Comparison of ENCODE assay signal across 8 cellular contexts in the genomic region with DNA sequence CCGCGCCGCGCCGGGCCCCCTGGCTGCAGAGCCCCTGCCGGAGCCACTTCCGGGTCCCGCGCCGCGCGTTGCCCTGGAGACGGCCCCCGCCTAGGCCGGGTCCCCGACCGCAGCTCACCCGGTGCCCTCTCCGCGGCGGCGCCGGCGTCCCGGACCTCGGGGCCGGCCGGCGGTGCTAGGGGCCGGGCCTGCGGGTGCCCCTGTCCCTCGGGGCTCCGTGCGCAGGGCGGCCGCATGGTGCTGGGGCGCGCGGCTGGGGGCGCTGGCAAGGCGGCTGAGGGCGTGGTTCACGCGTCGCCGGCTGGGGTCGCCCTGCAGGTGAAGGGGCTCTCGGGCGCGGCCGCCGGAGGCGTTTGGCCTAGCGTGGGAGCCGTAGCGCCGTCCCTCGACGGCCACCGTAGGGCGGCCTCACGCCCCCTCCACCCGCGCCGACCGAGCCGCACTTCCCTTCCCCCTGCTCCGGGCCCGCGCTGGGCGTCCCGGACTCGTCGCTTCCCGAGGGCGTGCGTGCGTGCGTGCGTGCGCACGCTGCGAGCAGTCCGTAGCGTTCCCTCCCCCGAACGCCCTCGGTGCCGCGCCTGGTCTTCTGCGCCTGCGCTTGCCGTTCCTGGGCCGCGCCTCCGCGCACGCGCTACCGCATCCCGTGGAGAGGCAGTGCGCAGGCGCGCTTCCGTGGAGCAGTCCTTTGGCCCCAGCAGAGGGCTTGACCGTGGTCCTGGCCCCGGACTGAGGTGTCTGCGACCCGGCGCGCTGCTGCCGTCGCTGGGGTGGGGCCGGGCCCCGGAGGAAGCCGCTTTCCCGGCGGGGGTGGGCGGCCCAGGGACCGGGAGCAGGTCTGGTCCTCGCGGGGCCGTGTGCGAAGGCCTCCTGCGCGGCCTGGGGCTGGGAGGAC. TPM values are rescaled to one million over a fixed set of nuclear protein-coding genes. Genes with fewer than 3 reads are reported as not detected.
DNase-seq lines count a peak whose midpoint lies in the region; ATAC-seq and TF ChIP-seq lines count a peak whose summit lies in the region.

A gene with protein sequence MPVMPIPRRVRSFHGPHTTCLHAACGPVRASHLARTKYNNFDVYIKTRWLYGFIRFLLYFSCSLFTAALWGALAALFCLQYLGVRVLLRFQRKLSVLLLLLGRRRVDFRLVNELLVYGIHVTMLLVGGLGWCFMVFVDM (minus strand): TSS at position 509 of the 892 bp plus-strand sequence. CDS start 1,975 bp downstream, outside the sequence.

- intact Hi-C loops in activated T-helper 1 cell treated with anti-CD3 and anti-CD28 coated beads, Interleukin-12 subunit alpha, Interleukin-12 subunit beta, Interleukin-2, Interleukin-4 antibody, amounts not matched to agents 30 ng/mL and 10 ng/mL and 1 ng/mL, durations not matched to agents 14 hours and 24 hours and 36 hours (cut with micrococcal nuclease), result loop anchor here (1.0 to 10.0 kb wide), 8 partner anchors 9 to 614 kb away; a partner anchor contains a TSS

- no peaks in the 10 kb centered on the region; the same call in 1 of the 2 replicates for H3K79me2 ChIP-seq in GM23338 (replicated peaks; ENCODE audit: insufficient read depth)

- peak within 1 kb of the TSS; percentile 90 for H3K4me2 ChIP-seq in GM23338

- peak; percentile 96 for DNase-seq in EH (ENCODE audit: low read depth)
- DNase-seq in GM23338 (ENCODE audit: low spot score), result peak; percentile 94
- DNase-seq in LHCN-M2 (ENCODE audit: low read depth), result peak; percentile 96
- peak; percentile 91 for DNase-seq in RPMI7951 (ENCODE audit: low read depth)
- peak; percentile 96 for DNase-seq in activated T-helper 1 cell treated with anti-CD3 and anti-CD28 coated beads, Interleukin-12 subunit alpha, Interleukin-12 subunit beta, Interleukin-2, Interleukin-4 antibody, amounts not matched to agents 30 ng/mL and 10 ng/mL and 1 ng/mL, durations not matched to agents 14 hours and 24 hours and 36 hours (ENCODE audit: low spot score)
- DNase-seq in fibroblast of gingiva (ENCODE audit: low read depth), result peak; percentile 97
- DNase-seq in naive B cell, result peak; percentile 96
- peak; percentile 96 to 97 for DNase-seq in stimulated activated effector memory CD8-positive, alpha-beta T cell treated with anti-CD3 and anti-CD28 coated beads, Interleukin-12 subunit alpha, Interleukin-12 subunit beta, amount 100 ng/mL, for 72 hours (ENCODE audit: low spot score in 2 of 2)

- H3K36me3 ChIP-seq in GM23338 (ENCODE audit: insufficient read depth), result no peaks in the 10 kb centered on the region

- H3K4me1 Mint-ChIP-seq in GM23338, result no peaks in the 10 kb centered on the region
- H3K4me1 Mint-ChIP-seq in activated T-helper 1 cell treated with anti-CD3 and anti-CD28 coated beads, Interleukin-12 subunit alpha, Interleukin-12 subunit beta, Interleukin-2, Interleukin-4 antibody, amounts not matched to agents 30 ng/mL and 10 ng/mL and 1 ng/mL, durations not matched to agents 14 hours and 24 hours and 36 hours (ENCODE audit: low read depth), result peaks cover 10% of the 10 kb centered on the region
- peaks cover 8 to 13% (median 11%) of the 10 kb centered on the region in 3 donors for H3K4me1 Mint-ChIP-seq in naive B cell
- peaks cover 12% of the 10 kb centered on the region for H3K4me1 Mint-ChIP-seq in stimulated activated effector memory CD8-positive, alpha-beta T cell treated with anti-CD3 and anti-CD28 coated beads, Interleukin-12 subunit alpha, Interleukin-12 subunit beta, amount 100 ng/mL, for 72 hours

- TF ChIP-seq CTCF in GM23338 (conservative IDR thresholded peaks at IDR 0.05; ENCODE audit: low read depth in 2 of 2), result peak in 1 of 2 experiments; percentile 46; a peak in 2 of 4 replicates

- H3K4me3 Mint-ChIP-seq in GM23338 (peak within 1 kb of the TSS; percentile 79), naive B cell (peak within 1 kb of the TSS; percentile 75 to 92 (median 86))
- H3K4me3 Mint-ChIP-seq in activated T-helper 1 cell treated with anti-CD3 and anti-CD28 coated beads, Interleukin-12 subunit alpha, Interleukin-12 subunit beta, Interleukin-2, Interleukin-4 antibody, amounts not matched to agents 30 ng/mL and 10 ng/mL and 1 ng/mL, durations not matched to agents 14 hours and 24 hours and 36 hours, result peak within 1 kb of the TSS; percentile 82
- peak within 1 kb of the TSS; percentile 69 for H3K4me3 Mint-ChIP-seq in stimulated activated effector memory CD8-positive, alpha-beta T cell treated with anti-CD3 and anti-CD28 coated beads, Interleukin-12 subunit alpha, Interleukin-12 subunit beta, amount 100 ng/mL, for 72 hours

- H3K9me3 Mint-ChIP-seq in GM23338 (no peaks in the 10 kb centered on the region), naive B cell (no peaks in the 10 kb centered on the region)
- H3K9me3 Mint-ChIP-seq in activated T-helper 1 cell treated with anti-CD3 and anti-CD28 coated beads, Interleukin-12 subunit alpha, Interleukin-12 subunit beta, Interleukin-2, Interleukin-4 antibody, amounts not matched to agents 30 ng/mL and 10 ng/mL and 1 ng/mL, durations not matched to agents 14 hours and 24 hours and 36 hours, result no peaks in the 10 kb centered on the region
- H3K9me3 Mint-ChIP-seq in stimulated activated effector memory CD8-positive, alpha-beta T cell treated with anti-CD3 and anti-CD28 coated beads, Interleukin-12 subunit alpha, Interleukin-12 subunit beta, amount 100 ng/mL, for 72 hours, result no peaks in the 10 kb centered on the region

- H3K27me3 Mint-ChIP-seq in GM23338 (ENCODE audit: insufficient read depth, low read depth, poor library complexity) (peaks cover 13% of the 10 kb centered on the region), naive B cell (no peaks in the 10 kb centered on the region)
- H3K27me3 Mint-ChIP-seq in activated T-helper 1 cell treated with anti-CD3 and anti-CD28 coated beads, Interleukin-12 subunit alpha, Interleukin-12 subunit beta, Interleukin-2, Interleukin-4 antibody, amounts not matched to agents 30 ng/mL and 10 ng/mL and 1 ng/mL, durations not matched to agents 14 hours and 24 hours and 36 hours (ENCODE audit: insufficient read depth), result no peaks in the 10 kb centered on the region

- H3K27ac ChIP-seq in GM23338 (ENCODE audit: low read depth), result 0 out of 2 replicates have a peak within 1 kb of the TSS, but pooled peaks have one; percentile 19

- H2AFZ ChIP-seq in GM23338, result no peak within 1 kb of the TSS

- H3K27me3 ChIP-seq in GM23338 (ENCODE audit: insufficient read depth), result no peaks in the 10 kb centered on the region

- H3F3A ChIP-seq in GM23338 (replicated peaks; ENCODE audit: low read depth), result peaks cover 4% of the 10 kb centered on the region; the same call in 1 of the 2 replicates

- H3K4me3 ChIP-seq in GM23338, result peak within 1 kb of the TSS; percentile 73

- peaks cover 7% of the 10 kb centered on the region; the same call in 2 of the 3 replicates for H3K36me3 Mint-ChIP-seq in GM23338 (ENCODE audit: low read depth)
- peaks cover 3% of the 10 kb centered on the region for H3K36me3 Mint-ChIP-seq in activated T-helper 1 cell treated with anti-CD3 and anti-CD28 coated beads, Interleukin-12 subunit alpha, Interleukin-12 subunit beta, Interleukin-2, Interleukin-4 antibody, amounts not matched to agents 30 ng/mL and 10 ng/mL and 1 ng/mL, durations not matched to agents 14 hours and 24 hours and 36 hours (ENCODE audit: low read depth)
- no peaks in the 10 kb centered on the region for H3K36me3 Mint-ChIP-seq in naive B cell
- peaks cover 8% of the 10 kb centered on the region for H3K36me3 Mint-ChIP-seq in stimulated activated effector memory CD8-positive, alpha-beta T cell treated with anti-CD3 and anti-CD28 coated beads, Interleukin-12 subunit alpha, Interleukin-12 subunit beta, amount 100 ng/mL, for 72 hours

- H4K20me1 ChIP-seq in GM23338 (replicated peaks; ENCODE audit: insufficient read depth), result no peaks in the 10 kb centered on the region; the same call in 1 of the 2 replicates

- no peaks in the 10 kb centered on the region for H3K9me2 ChIP-seq in GM23338 (ENCODE audit: insufficient read depth)

- H3K27ac Mint-ChIP-seq in GM23338 (0 out of 2 replicates have a peak within 1 kb of the TSS, but pooled peaks have one; percentile 84), naive B cell (peak within 1 kb of the TSS; percentile 28 to 95 (median 83))
- H3K27ac Mint-ChIP-seq in activated T-helper 1 cell treated with anti-CD3 and anti-CD28 coated beads, Interleukin-12 subunit alpha, Interleukin-12 subunit beta, Interleukin-2, Interleukin-4 antibody, amounts not matched to agents 30 ng/mL and 10 ng/mL and 1 ng/mL, durations not matched to agents 14 hours and 24 hours and 36 hours, result peak within 1 kb of the TSS; percentile 76
- H3K27ac Mint-ChIP-seq in stimulated activated effector memory CD8-positive, alpha-beta T cell treated with anti-CD3 and anti-CD28 coated beads, Interleukin-12 subunit alpha, Interleukin-12 subunit beta, amount 100 ng/mL, for 72 hours, result peak within 1 kb of the TSS; percentile 81

- peaks cover 4% of the 10 kb centered on the region; the same call in 1 of the 2 replicates for H3K4me1 ChIP-seq in GM23338 (ENCODE audit: insufficient read depth)

- peak; percentile 67 for ATAC-seq in GM23338
- peak; percentile 85 to 87 for ATAC-seq in naive B cell (ENCODE audit: low read depth in 2 of 2)
- ATAC-seq in stimulated activated effector memory CD8-positive, alpha-beta T cell treated with anti-CD3 and anti-CD28 coated beads, Interleukin-12 subunit alpha, Interleukin-12 subunit beta, amount 100 ng/mL, for 72 hours, result peak; percentile 93

TF ChIP-seq in GM23338, 12 proteins besides CTCF, POLR2A, EP300 and RAD21 (continues in another document):
- TF ChIP-seq CREB1 (CRISPR knock-in tag; IDR thresholded peaks at IDR 0.05; ENCODE audit: low read depth) (peak; percentile 73), POLR2AphosphoS5 (IDR thresholded peaks at IDR 0.05; ENCODE audit: low read depth) (peak; percentile 79), STAT1 (IDR thresholded peaks at IDR 0.05; ENCODE audit: unreplicated experiment) (no peak)

RNA-seq across cellular contexts. Expression of the gene that starts here (rescaled TPM):
- 32.6 and 39.2 TPM in 2 replicates for total RNA-seq in GM23338 (2014; rRNA removed; shearing (Covaris generic))
- polyA plus RNA-seq in GM23338 (2016; fragmentation: Nextera tagmentation; extraction: Ambion mirVana) (11.8 and 12.2 TPM in 2 replicates), naive B cell (ENCODE audit: low read depth in 6 of 6) (10 to 100 TPM in 5 of 6 donors, 1 to 10 TPM in 1; 6.8 to 26.5 (median 18.0) TPM)
- total RNA-seq in LHCN-M2 (2014; rRNA removed), result 54.7 TPM in 2 replicates
- polyA plus RNA-seq in LHCN-M2 (2012), result 32.3 TPM
- total RNA-seq in RPMI7951 (2014; rRNA removed; shearing (Covaris generic)), result 12.1 and 15.0 TPM in 2 replicates
- total RNA-seq in activated T-helper 1 cell treated with anti-CD3 and anti-CD28 coated beads, Interleukin-12 subunit alpha, Interleukin-12 subunit beta, Interleukin-2, Interleukin-4 antibody, amounts not matched to agents 30 ng/mL and 10 ng/mL and 1 ng/mL, durations not matched to agents 14 hours and 24 hours and 36 hours, result 50.1 and 51.5 TPM in 2 replicates

Comparison
In these comparisons a context has a peak if more than half of its experiments do, and no peak if none do; other contexts are left out.
1. Peak in every context shown above with its lines: DNase-seq, ATAC-seq, H3K4me3 ChIP-seq and H3K27ac ChIP-seq.